Comparison of ENCODE assay signal across 17 cellular contexts in the genomic region with DNA sequence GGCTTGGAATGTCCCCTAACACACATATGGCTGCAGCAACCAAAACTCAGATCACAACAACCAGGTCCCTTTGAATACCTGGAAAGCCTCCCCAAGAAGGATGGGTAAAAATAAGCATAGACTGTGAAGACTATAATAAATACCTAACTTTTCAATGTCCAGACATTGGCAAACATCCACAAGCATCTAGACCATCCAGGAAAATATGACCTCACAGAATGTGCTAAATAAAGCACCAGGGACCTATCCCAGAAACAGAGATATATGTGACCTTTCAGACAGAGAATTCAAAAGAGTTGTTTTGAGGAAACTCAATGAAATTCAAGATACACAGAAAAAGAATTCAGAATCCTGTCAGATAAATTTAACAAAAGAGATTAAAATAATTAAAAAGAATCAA.
DNase-seq lines count a peak whose midpoint lies in the region; ATAC-seq and TF ChIP-seq lines count a peak whose summit lies in the region.
"Had no signal": no experiment of that assay in that cellular context is flagged by ENCODE, and none has a peak within 500 bp of the region (broad histone marks: within the 10 kb centered on the region; RNA-seq: fewer than 3 reads in every experiment).

No MANE protein-coding gene starts in this region.

- no peak overlapping the region for H4K8ac ChIP-seq in IMR-90 (ENCODE audit: low read depth in 2 of 2, low read length in 2 of 2)

- H3K79me1 ChIP-seq in IMR-90 (ENCODE audit: low read depth in 1 of 2, low read length in 2 of 2): peaks cover 31 to 34% of the 10 kb centered on the region in 2 experiments

- peaks cover 12% of the 10 kb centered on the region for H3K9me1 ChIP-seq in IMR-90 (ENCODE audit: insufficient read depth, low read length)

- no peak overlapping the region for H3K9ac ChIP-seq in IMR-90 (ENCODE audit: low read depth, low read length)

- no peak for TF ChIP-seq CTCF in AG10803 (conservative IDR thresholded peaks at IDR 0.05; ENCODE audit: low read length)
- TF ChIP-seq CTCF in IMR-90 (conservative IDR thresholded peaks at IDR 0.05; ENCODE audit: low read depth, low read length): no peak

- H3K23ac ChIP-seq in IMR-90 (ENCODE audit: low read depth, low read length): no peak overlapping the region

- H4K91ac ChIP-seq in IMR-90 (ENCODE audit: insufficient read depth, low read depth, low read length): no peak overlapping the region

- no peak overlapping the region for H3K4ac ChIP-seq in IMR-90 (ENCODE audit: low read depth, low read length)

- ATAC-seq in IMR-90 (ENCODE audit: low read depth): no peak
- ATAC-seq in GM21390 (IDR thresholded peaks at IDR 0.05; ENCODE audit: unreplicated experiment): no peak

- H2AK9ac ChIP-seq in IMR-90 (replicated peaks; ENCODE audit: low read depth, low read length, poor library complexity): no peak overlapping the region

- DNase-seq in AG10803 (ENCODE audit: low read depth) (peak; percentile 12), IMR-90 (peak; percentile 29), dermis blood vessel endothelial cell (peak; percentile 66), lung microvascular endothelial cell (ENCODE audit: low read depth in 2 of 2) (peak; percentile 64 to 77), HEK293T (ENCODE audit: extremely low spot score) (no peak)
- no peak for DNase-seq in activated naive CD4-positive, alpha-beta T cell treated with anti-CD3 and anti-CD28 coated beads, Interleukin-2, amount 50 U/mL, for 16 hours
- DNase-seq: BE2C; Calu3; CD4-positive, alpha-beta T cell; GOT3; MV-4-11; NCI-H1417 treated with DMSO at 0.1 percent for 48 hours; NCI-H2029; NCI-H2171; NCI-H748 treated with DMSO at 0.1 percent for 48 hours; OCI-M1 had no signal

- H2AFZ ChIP-seq in IMR-90 (replicated peaks; ENCODE audit: low read length, poor library complexity): no peak overlapping the region

- H3K27me3 ChIP-seq in IMR-90 (ENCODE audit: control insufficient read depth, insufficient read depth, low read length): no peaks in the 10 kb centered on the region
- H3K27me3 ChIP-seq: BE2C had no signal

- no peak for TF ChIP-seq RAD21 in IMR-90 (IDR thresholded peaks at IDR 0.05; ENCODE audit: low read length)

- peaks cover 14% of the 10 kb centered on the region for H4K20me1 ChIP-seq in IMR-90 (ENCODE audit: insufficient read depth, low read length)

- no peak overlapping the region for H3K56ac ChIP-seq in IMR-90 (ENCODE audit: extremely low read depth, insufficient read depth, low read length)

- H3K4me3 ChIP-seq in AG10803 (ENCODE audit: low read length) (no peak overlapping the region), IMR-90 (ENCODE audit: insufficient read depth, low read depth, low read length) (no peak overlapping the region)

- no TSS peak for BruUV-seq in IMR-90 (replicated peaks; lab: Mats Ljungman, UMichigan)

- TF ChIP-seq POLR2A in IMR-90 (IDR thresholded peaks at IDR 0.05; ENCODE audit: low read depth, low read length): no peak

- no peaks in the 10 kb centered on the region for H3K9me3 ChIP-seq in IMR-90 (ENCODE audit: control insufficient read depth, insufficient read depth, low read length)
- H3K9me3 ChIP-seq: BE2C had no signal

- H3K18ac ChIP-seq in IMR-90 (ENCODE audit: low read depth, low read length): no peak overlapping the region

- H2BK5ac ChIP-seq in IMR-90 (ENCODE audit: low read depth, low read length, poor library complexity, severe bottlenecking): no peak overlapping the region

- no peak overlapping the region for H2BK15ac ChIP-seq in IMR-90 (ENCODE audit: low read depth, low read length)

- no peak overlapping the region for H2BK20ac ChIP-seq in IMR-90 (ENCODE audit: low read depth, low read length)

- H2AK5ac ChIP-seq in IMR-90 (ENCODE audit: low read depth, low read length): no peak overlapping the region

- in situ Hi-C loops in IMR-90 (cut with MboI; ENCODE audit: low sequenced_read_pairs): no loop called here

- H2BK120ac ChIP-seq in IMR-90 (ENCODE audit: low read depth, low read length): no peak overlapping the region

- H3K14ac ChIP-seq in IMR-90 (replicated peaks; ENCODE audit: low read depth, low read length): no peak overlapping the region

- POLR2A ChIA-PET in IMR-90 (lab: Charles Lee; ENCODE audit: unreplicated experiment) (no interaction called here), HEK293T (lab: Yijun Ruan, JAX) (no interaction called here)

- peaks cover 2% of the 10 kb centered on the region; the same call in 1 of the 2 replicates for H3K36me3 ChIP-seq in IMR-90 (ENCODE audit: control insufficient read depth, insufficient read depth, low read length)
- H3K36me3 ChIP-seq: BE2C had no signal

- H3K4me2 ChIP-seq in IMR-90 (ENCODE audit: low read depth, low read length): no peak overlapping the region

- dilution Hi-C loops in IMR-90 (cut with HindIII; ENCODE audit: low sequenced_read_pairs, unreplicated experiment): no loop called here

- H4K5ac ChIP-seq in IMR-90 (ENCODE audit: low read depth, low read length): no peak overlapping the region

- intact Hi-C loops in IMR-90 (cut with micrococcal nuclease): no loop called here

- no peak overlapping the region for H3K27ac ChIP-seq in IMR-90 (ENCODE audit: insufficient read depth, low read length)

- CTCF ChIA-PET in IMR-90 (lab: Yijun Ruan, JAX) (no interaction called here), HEK293T (lab: Yijun Ruan, JAX) (no interaction called here)

- no peaks in the 10 kb centered on the region for H3K4me1 ChIP-seq in IMR-90 (ENCODE audit: control insufficient read depth, insufficient read depth, low read length)
- H3K4me1 ChIP-seq: BE2C had no signal

TF ChIP-seq in IMR-90, 13 proteins besides CTCF, POLR2A, EP300 and RAD21 (continues in another document):
- no peak for TF ChIP-seq RCOR1 (IDR thresholded peaks at IDR 0.05; ENCODE audit: insufficient replicate concordance, low read length)
- no peak for TF ChIP-seq ELK1 (IDR thresholded peaks at IDR 0.05; ENCODE audit: borderline replicate concordance, low read depth, low read length)
- TF ChIP-seq FOS (IDR thresholded peaks at IDR 0.05; ENCODE audit: low read depth, low read length): no peak
- TF ChIP-seq MXI1 (IDR thresholded peaks at IDR 0.05; ENCODE audit: borderline replicate concordance, low read depth, low read length): no peak
- no peak for TF ChIP-seq CEBPB (IDR thresholded peaks at IDR 0.05; ENCODE audit: low read depth, low read length)
- no peak for TF ChIP-seq MAZ (IDR thresholded peaks at IDR 0.05; ENCODE audit: borderline replicate concordance, low read depth, low read length)
- TF ChIP-seq BHLHE40 (IDR thresholded peaks at IDR 0.05; ENCODE audit: low read depth, low read length): no peak
- no peak for TF ChIP-seq CHD1 (IDR thresholded peaks at IDR 0.05; ENCODE audit: low read depth, low read length)
- no peak for TF ChIP-seq RFX5 (IDR thresholded peaks at IDR 0.05; ENCODE audit: low read depth, low read length)
- no peak for TF ChIP-seq MAFK (IDR thresholded peaks at IDR 0.05; ENCODE audit: low read depth, low read length)
- no peak for TF ChIP-seq USF2 (IDR thresholded peaks at IDR 0.05; ENCODE audit: low read depth, low read length)

TF ChIP-seq in HEK293T, 16 proteins besides CTCF, POLR2A, EP300 and RAD21:
- TF ChIP-seq TARDBP (IDR thresholded peaks at IDR 0.05): no peak
- no peak for TF ChIP-seq HDGF (IDR thresholded peaks at IDR 0.05; ENCODE audit: borderline replicate concordance)
- TF ChIP-seq LEF1 (IDR thresholded peaks at IDR 0.05; ENCODE audit: borderline replicate concordance): no peak
TF ChIP-seq in HEK293T: peak in this region for 0.

Comparison
In these comparisons a context has a peak if more than half of its experiments do, and no peak if none do; other contexts are left out.
1. DNase-seq: peak in AG10803 (single experiment), IMR-90 (single experiment), dermis blood vessel endothelial cell (single experiment) and lung microvascular endothelial cell (2 of 2); none in activated naive CD4-positive, alpha-beta T cell treated with anti-CD3 and anti-CD28 coated beads, Interleukin-2, amount 50 U/mL, for 16 hours (single experiment) and HEK293T (single experiment).